In genomic region chr2:196268022-196268421, GRCh38 we compare ENCODE assay signal across 10 cellular contexts.
DNase-seq lines count a peak whose midpoint lies in the region; ATAC-seq, FAIRE-seq and TF ChIP-seq lines count a peak whose summit lies in the region.
"Had no signal": no experiment of that assay in that cellular context is flagged by ENCODE, and none has a peak within 500 bp of the region (broad histone marks: within the 10 kb centered on the region; RNA-seq: fewer than 3 reads in every experiment).

No MANE protein-coding gene starts in this region.

- no peaks in the 10 kb centered on the region for H3K27me3 ChIP-seq in prostate gland (replicated peaks; ENCODE audit: insufficient read depth)

- FAIRE-seq in GM19239 (lab: Jason Lieb, UNC), result peak; percentile 93

- 14% methylated on average over 1 of the region's 1 CpG for WGBS in prostate gland

- intact Hi-C loops in prostate gland (cut with DNase I), result loop anchor here (2.0 kb wide), 1 partner anchor 97 kb away; the partner anchor contains the start of gene STK17B

- no peak overlapping the region for H3K4me3 ChIP-seq in coronary artery
- no peak overlapping the region for H3K4me3 ChIP-seq in prostate gland
- H3K4me3 ChIP-seq: lung had no signal

- no peaks in the 10 kb centered on the region for H3K9me3 ChIP-seq in prostate gland

- DNase-seq in GM19239 (ENCODE audit: insufficient read length, low spot score) (no peak), OCI-M1 (lab: John Stamatoyannopoulos, UW) (peak; percentile 84), coronary artery (ENCODE audit: low spot score) (no peak), prostate gland (ENCODE audit: low spot score) (no peak), GM20000 (ENCODE audit: low spot score) (no peak), NCI-H748 (lab: John Stamatoyannopoulos, UW; ENCODE audit: unreplicated experiment) (no peak), NCI-H345 treated with DMSO at 0.1 percent for 48 hours (lab: John Stamatoyannopoulos, UW; ENCODE audit: unreplicated experiment) (no peak)
- DNase-seq: NCI-H526 had no signal

- TF ChIP-seq POLR2A in prostate gland (IDR thresholded peaks at IDR 0.05), result no peak

- no peak for ATAC-seq in GM19467 (IDR thresholded peaks at IDR 0.05; ENCODE audit: unreplicated experiment)

- TF ChIP-seq CTCF in coronary artery (IDR thresholded peaks at IDR 0.05) (no peak), prostate gland (IDR thresholded peaks at IDR 0.05) (no peak), GM20000 (IDR thresholded peaks at IDR 0.05; ENCODE audit: extremely low read depth, missing control alignments) (no peak)

- H3K4me1 ChIP-seq in prostate gland (replicated peaks), result peaks cover 8% of the 10 kb centered on the region

- H3K27ac ChIP-seq in coronary artery (peak overlapping the region; percentile 28 to 56), prostate gland (peak overlapping the region; percentile 49 to 64)

- no peaks in the 10 kb centered on the region for H3K36me3 ChIP-seq in prostate gland
